In genomic region chr3:124246949-124247348, GRCh38 we compare ENCODE assay signal across 9 cellular contexts.
DNase-seq lines count a peak whose midpoint lies in the region; ATAC-seq and TF ChIP-seq lines count a peak whose summit lies in the region.
"Had no signal": no experiment of that assay in that cellular context is flagged by ENCODE, and none has a peak within 500 bp of the region (broad histone marks: within the 10 kb centered on the region; RNA-seq: fewer than 3 reads in every experiment).

No MANE protein-coding gene starts in this region.

- no peaks in the 10 kb centered on the region for H3K9me3 ChIP-seq in testis

- DNase-seq in NOMO-1 treated with DMSO at 0.1 percent for 48 hours (lab: John Stamatoyannopoulos, UW; ENCODE audit: unreplicated experiment) (peak; percentile 6), NOMO-1 treated with dmso at 0.1 percent for 144 hours (lab: John Stamatoyannopoulos, UW; ENCODE audit: unreplicated experiment) (no peak), NCI-H2196 (lab: John Stamatoyannopoulos, UW; ENCODE audit: unreplicated experiment) (peak; percentile 38), dermis microvascular lymphatic vessel endothelial cell (ENCODE audit: low read depth in 2 of 2) (peak; percentile 47 to 61), testis (peak; percentile 36)
- DNase-seq in activated CD4-positive, CD25-positive, alpha-beta regulatory T cell treated with anti-CD3 and anti-CD28 coated beads, Interleukin-2, amount 50 U/mL, for 72 hours = no peak
- no peak for DNase-seq in stimulated activated naive CD8-positive, alpha-beta T cell treated with anti-CD3 and anti-CD28 coated beads, Interleukin-15, Interleukin-2, amounts not matched to agents 100 U/mL and 50 U/mL, for 24 hours
- DNase-seq: CD8-positive, alpha-beta memory T cell had no signal

- H3K36me3 ChIP-seq in testis (ENCODE audit: low read depth, missing control alignments) = no peaks in the 10 kb centered on the region

- no peak overlapping the region for H3K4me3 ChIP-seq in testis

- H3K4me1 ChIP-seq in testis = peaks cover 3% of the 10 kb centered on the region

- no peak for ATAC-seq in GM18907 (IDR thresholded peaks at IDR 0.05; ENCODE audit: unreplicated experiment)
- no peak for ATAC-seq in stimulated activated naive CD8-positive, alpha-beta T cell treated with anti-CD3 and anti-CD28 coated beads, Interleukin-15, Interleukin-2, amounts not matched to agents 100 U/mL and 50 U/mL, for 24 hours

- H3K27me3 ChIP-seq in testis = no peaks in the 10 kb centered on the region

- no peak for TF ChIP-seq POLR2A in testis (IDR thresholded peaks at IDR 0.05)

- TF ChIP-seq CTCF in testis (IDR thresholded peaks at IDR 0.05) = peak in 1 of 3 experiments; percentile 26

- intact Hi-C loops in testis (cut with DNase I; ENCODE audit: low total_unique reads) = no loop called here

- WGBS in testis, 2 donors = 78 to 86% methylated on average over 2 of the region's 2 CpGs

- peak overlapping the region in 1 of 2 donors; percentile 90 for H3K27ac ChIP-seq in testis

Comparison
In these comparisons a context has a peak if more than half of its experiments do, and no peak if none do; other contexts are left out.
1. DNase-seq: peak in NOMO-1 treated with DMSO at 0.1 percent for 48 hours (single experiment), NCI-H2196 (single experiment), dermis microvascular lymphatic vessel endothelial cell (2 of 2) and testis (single experiment); none in NOMO-1 treated with dmso at 0.1 percent for 144 hours (single experiment), activated CD4-positive, CD25-positive, alpha-beta regulatory T cell treated with anti-CD3 and anti-CD28 coated beads, Interleukin-2, amount 50 U/mL, for 72 hours (single experiment) and stimulated activated naive CD8-positive, alpha-beta T cell treated with anti-CD3 and anti-CD28 coated beads, Interleukin-15, Interleukin-2, amounts not matched to agents 100 U/mL and 50 U/mL, for 24 hours (single experiment).